In the genomic region with DNA sequence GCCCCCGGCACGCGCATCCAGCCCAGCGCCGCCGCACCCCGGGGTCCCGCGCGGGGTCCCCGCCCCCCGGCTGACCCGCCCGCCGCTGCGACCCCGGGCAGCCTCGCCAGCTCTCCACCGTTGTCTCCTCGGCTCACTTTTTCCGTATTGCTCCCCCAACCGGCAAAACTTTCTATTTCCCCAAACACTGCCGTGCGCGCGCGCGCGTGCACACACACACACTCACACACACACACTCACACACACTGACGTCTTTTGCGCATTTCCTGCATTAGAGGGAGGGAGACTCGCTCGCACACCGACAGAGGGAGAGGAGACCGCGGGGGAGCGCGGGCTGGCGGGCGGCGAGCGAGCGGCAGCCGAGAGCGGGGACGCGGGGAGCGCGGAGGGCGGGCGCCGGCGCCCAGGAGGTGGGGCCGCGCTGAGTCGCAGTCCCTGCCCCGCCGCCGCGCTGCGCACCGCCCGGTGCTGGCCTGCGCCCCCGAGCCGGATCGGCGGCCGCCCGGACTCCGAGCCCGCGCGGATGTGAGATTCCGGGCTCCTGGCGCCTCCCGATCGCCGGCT, we compare ENCODE assay signal across 1 cellular context.
TF ChIP-seq lines count a peak whose summit lies in the region.

No MANE protein-coding gene starts in this region.

TF ChIP-seq in HepG2, 621 proteins besides CTCF, POLR2A, EP300 and RAD21 (continued from another document and continues in another):
- TF ChIP-seq, protein P1, sequence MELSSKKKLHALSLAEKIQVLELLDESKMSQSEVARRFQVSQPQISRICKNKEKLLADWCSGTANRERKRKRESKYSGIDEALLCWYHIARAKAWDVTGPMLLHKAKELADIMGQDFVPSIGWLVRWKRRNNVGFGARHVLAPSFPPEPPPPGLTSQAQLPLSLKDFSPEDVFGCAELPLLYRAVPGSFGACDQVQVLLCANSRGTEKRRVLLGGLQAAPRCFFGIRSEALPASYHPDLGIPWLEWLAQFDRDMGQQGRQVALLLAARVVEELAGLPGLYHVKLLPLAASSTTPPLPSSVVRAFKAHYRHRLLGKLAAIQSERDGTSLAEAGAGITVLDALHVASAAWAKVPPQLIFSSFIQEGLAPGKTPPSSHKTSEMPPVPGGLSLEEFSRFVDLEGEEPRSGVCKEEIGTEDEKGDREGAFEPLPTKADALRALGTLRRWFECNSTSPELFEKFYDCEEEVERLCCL (CRISPR knock-in tag; IDR thresholded peaks at IDR 0.05; ENCODE audit: borderline replicate concordance), result no peak
- no peak for TF ChIP-seq ZSCAN29 (CRISPR knock-in tag; conservative IDR thresholded peaks at IDR 0.05)
- TF ChIP-seq, protein P2, sequence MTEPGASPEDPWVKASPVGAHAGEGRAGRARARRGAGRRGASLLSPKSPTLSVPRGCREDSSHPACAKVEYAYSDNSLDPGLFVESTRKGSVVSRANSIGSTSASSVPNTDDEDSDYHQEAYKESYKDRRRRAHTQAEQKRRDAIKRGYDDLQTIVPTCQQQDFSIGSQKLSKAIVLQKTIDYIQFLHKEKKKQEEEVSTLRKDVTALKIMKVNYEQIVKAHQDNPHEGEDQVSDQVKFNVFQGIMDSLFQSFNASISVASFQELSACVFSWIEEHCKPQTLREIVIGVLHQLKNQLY (CRISPR knock-in tag; IDR thresholded peaks at IDR 0.05), result no peak
- TF ChIP-seq, protein P3, sequence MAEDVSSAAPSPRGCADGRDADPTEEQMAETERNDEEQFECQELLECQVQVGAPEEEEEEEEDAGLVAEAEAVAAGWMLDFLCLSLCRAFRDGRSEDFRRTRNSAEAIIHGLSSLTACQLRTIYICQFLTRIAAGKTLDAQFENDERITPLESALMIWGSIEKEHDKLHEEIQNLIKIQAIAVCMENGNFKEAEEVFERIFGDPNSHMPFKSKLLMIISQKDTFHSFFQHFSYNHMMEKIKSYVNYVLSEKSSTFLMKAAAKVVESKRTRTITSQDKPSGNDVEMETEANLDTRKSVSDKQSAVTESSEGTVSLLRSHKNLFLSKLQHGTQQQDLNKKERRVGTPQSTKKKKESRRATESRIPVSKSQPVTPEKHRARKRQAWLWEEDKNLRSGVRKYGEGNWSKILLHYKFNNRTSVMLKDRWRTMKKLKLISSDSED (CRISPR knock-in tag; IDR thresholded peaks at IDR 0.05), result no peak
- TF ChIP-seq ZBTB38 (CRISPR knock-in tag; IDR thresholded peaks at IDR 0.05), result peak; percentile 64
- no peak for TF ChIP-seq GTF3A (CRISPR knock-in tag; conservative IDR thresholded peaks at IDR 0.05)
- TF ChIP-seq, protein P4, sequence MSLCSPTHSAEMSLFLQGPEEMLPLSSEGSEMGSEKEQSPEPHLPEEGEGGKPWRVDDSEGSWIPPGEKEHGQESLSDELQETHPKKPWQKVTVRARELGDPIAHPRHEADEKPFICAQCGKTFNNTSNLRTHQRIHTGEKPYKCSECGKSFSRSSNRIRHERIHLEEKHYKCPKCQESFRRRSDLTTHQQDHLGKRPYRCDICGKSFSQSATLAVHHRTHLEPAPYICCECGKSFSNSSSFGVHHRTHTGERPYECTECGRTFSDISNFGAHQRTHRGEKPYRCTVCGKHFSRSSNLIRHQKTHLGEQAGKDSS (CRISPR knock-in tag; IDR thresholded peaks at IDR 0.05; ENCODE audit: borderline replicate concordance, low read depth), result peak; percentile 96
- peak; percentile 49; the same call in 1 of the 2 replicates for TF ChIP-seq ZNF749 (CRISPR knock-in tag; IDR thresholded peaks at IDR 0.05; ENCODE audit: borderline replicate concordance)
- peak; percentile 53; the same call in 1 of the 2 replicates for TF ChIP-seq FOXA3 (CRISPR knock-in tag; IDR thresholded peaks at IDR 0.05)
- no peak; the same call in 1 of the 2 replicates for TF ChIP-seq CBFB (CRISPR knock-in tag; IDR thresholded peaks at IDR 0.05)
- no peak for TF ChIP-seq IKZF1 (IDR thresholded peaks at IDR 0.05)
- TF ChIP-seq ZNF570 (CRISPR knock-in tag; IDR thresholded peaks at IDR 0.05; ENCODE audit: borderline replicate concordance), result no peak
- TF ChIP-seq, protein P5, sequence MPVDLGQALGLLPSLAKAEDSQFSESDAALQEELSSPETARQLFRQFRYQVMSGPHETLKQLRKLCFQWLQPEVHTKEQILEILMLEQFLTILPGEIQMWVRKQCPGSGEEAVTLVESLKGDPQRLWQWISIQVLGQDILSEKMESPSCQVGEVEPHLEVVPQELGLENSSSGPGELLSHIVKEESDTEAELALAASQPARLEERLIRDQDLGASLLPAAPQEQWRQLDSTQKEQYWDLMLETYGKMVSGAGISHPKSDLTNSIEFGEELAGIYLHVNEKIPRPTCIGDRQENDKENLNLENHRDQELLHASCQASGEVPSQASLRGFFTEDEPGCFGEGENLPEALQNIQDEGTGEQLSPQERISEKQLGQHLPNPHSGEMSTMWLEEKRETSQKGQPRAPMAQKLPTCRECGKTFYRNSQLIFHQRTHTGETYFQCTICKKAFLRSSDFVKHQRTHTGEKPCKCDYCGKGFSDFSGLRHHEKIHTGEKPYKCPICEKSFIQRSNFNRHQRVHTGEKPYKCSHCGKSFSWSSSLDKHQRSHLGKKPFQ (CRISPR knock-in tag; IDR thresholded peaks at IDR 0.05; ENCODE audit: insufficient replicate concordance), result peak; percentile 31
- TF ChIP-seq, protein P6, sequence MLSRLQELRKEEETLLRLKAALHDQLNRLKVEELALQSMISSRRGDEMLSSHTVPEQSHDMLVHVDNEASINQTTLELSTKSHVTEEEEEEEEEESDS (CRISPR knock-in tag; IDR thresholded peaks at IDR 0.05; ENCODE audit: borderline replicate concordance), result no peak; the same call in 1 of the 2 replicates
- TF ChIP-seq, protein P7, sequence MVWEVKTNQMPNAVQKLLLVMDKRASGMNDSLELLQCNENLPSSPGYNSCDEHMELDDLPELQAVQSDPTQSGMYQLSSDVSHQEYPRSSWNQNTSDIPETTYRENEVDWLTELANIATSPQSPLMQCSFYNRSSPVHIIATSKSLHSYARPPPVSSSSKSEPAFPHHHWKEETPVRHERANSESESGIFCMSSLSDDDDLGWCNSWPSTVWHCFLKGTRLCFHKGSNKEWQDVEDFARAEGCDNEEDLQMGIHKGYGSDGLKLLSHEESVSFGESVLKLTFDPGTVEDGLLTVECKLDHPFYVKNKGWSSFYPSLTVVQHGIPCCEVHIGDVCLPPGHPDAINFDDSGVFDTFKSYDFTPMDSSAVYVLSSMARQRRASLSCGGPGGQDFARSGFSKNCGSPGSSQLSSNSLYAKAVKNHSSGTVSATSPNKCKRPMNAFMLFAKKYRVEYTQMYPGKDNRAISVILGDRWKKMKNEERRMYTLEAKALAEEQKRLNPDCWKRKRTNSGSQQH (CRISPR knock-in tag; IDR thresholded peaks at IDR 0.05; ENCODE audit: low read depth), result no peak
- TF ChIP-seq ZNF468 (CRISPR knock-in tag; IDR thresholded peaks at IDR 0.05), result no peak
- TF ChIP-seq KLF6 (CRISPR knock-in tag; IDR thresholded peaks at IDR 0.05), result 0 out of 2 replicates have a peak, but pooled peaks have one; percentile 62
- TF ChIP-seq TCF12 (IDR thresholded peaks at IDR 0.05), result no peak
- no peak for TF ChIP-seq TCF12 (CRISPR knock-in tag; IDR thresholded peaks at IDR 0.05)
- peak; percentile 52; the same call in 1 of the 2 replicates for TF ChIP-seq POGZ (CRISPR knock-in tag; IDR thresholded peaks at IDR 0.05)
- TF ChIP-seq, protein P8, sequence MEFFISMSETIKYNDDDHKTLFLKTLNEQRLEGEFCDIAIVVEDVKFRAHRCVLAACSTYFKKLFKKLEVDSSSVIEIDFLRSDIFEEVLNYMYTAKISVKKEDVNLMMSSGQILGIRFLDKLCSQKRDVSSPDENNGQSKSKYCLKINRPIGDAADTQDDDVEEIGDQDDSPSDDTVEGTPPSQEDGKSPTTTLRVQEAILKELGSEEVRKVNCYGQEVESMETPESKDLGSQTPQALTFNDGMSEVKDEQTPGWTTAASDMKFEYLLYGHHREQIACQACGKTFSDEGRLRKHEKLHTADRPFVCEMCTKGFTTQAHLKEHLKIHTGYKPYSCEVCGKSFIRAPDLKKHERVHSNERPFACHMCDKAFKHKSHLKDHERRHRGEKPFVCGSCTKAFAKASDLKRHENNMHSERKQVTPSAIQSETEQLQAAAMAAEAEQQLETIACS (CRISPR knock-in tag; IDR thresholded peaks at IDR 0.05), result peak; percentile 99
- peak; percentile 72 for TF ChIP-seq PTBP1 (IDR thresholded peaks at IDR 0.05; ENCODE audit: low read depth, low read length, poor library complexity, severe bottlenecking)
- no peak for TF ChIP-seq HNRNPL (IDR thresholded peaks at IDR 0.05; ENCODE audit: low read depth, low read length)
- no peak for TF ChIP-seq ZNF562 (CRISPR knock-in tag; IDR thresholded peaks at IDR 0.05; ENCODE audit: borderline replicate concordance)
- TF ChIP-seq, protein P9, sequence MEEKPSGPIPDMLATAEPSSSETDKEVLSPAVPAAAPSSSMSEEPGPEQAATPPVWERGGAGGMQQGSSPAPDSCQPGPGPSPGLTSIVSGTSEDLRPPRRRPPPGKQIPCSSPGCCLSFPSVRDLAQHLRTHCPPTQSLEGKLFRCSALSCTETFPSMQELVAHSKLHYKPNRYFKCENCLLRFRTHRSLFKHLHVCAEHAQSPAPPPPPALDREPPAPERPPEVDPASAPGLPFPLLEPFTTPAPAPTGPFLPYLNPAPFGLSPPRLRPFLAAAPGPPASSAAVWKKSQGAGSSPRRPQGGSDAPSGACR (CRISPR knock-in tag; IDR thresholded peaks at IDR 0.05), result no peak
- no peak for TF ChIP-seq ZNF766 (CRISPR knock-in tag; IDR thresholded peaks at IDR 0.05; ENCODE audit: borderline replicate concordance)
- TF ChIP-seq ZNF383 (CRISPR knock-in tag; IDR thresholded peaks at IDR 0.05; ENCODE audit: borderline replicate concordance), result no peak
- 0 out of 2 replicates have a peak, but pooled peaks have one; percentile 89 for TF ChIP-seq TOPORS (CRISPR knock-in tag; IDR thresholded peaks at IDR 0.05)
- TF ChIP-seq ZNF337 (CRISPR knock-in tag; IDR thresholded peaks at IDR 0.05; ENCODE audit: borderline replicate concordance, low read depth), result no peak
- TF ChIP-seq ERF (CRISPR knock-in tag; IDR thresholded peaks at IDR 0.05), result peak; percentile 49
- peak; percentile 67 for TF ChIP-seq ATF7 (IDR thresholded peaks at IDR 0.05)
- peak; percentile 83 for TF ChIP-seq ATF7 (CRISPR knock-in tag; IDR thresholded peaks at IDR 0.05)
- TF ChIP-seq, protein P10, sequence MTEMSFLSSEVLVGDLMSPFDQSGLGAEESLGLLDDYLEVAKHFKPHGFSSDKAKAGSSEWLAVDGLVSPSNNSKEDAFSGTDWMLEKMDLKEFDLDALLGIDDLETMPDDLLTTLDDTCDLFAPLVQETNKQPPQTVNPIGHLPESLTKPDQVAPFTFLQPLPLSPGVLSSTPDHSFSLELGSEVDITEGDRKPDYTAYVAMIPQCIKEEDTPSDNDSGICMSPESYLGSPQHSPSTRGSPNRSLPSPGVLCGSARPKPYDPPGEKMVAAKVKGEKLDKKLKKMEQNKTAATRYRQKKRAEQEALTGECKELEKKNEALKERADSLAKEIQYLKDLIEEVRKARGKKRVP (CRISPR knock-in tag; IDR thresholded peaks at IDR 0.05), result peak in 1 of 2 experiments; percentile 74; a peak in 2 of 4 replicates
- no peak for TF ChIP-seq ZNF567 (CRISPR knock-in tag; IDR thresholded peaks at IDR 0.05; ENCODE audit: borderline replicate concordance)
- TF ChIP-seq MAFF (IDR thresholded peaks at IDR 0.05; ENCODE audit: low read depth, low read length), result no peak
- 0 out of 2 replicates have a peak, but pooled peaks have one; percentile 45 for TF ChIP-seq ZNF343 (CRISPR knock-in tag; IDR thresholded peaks at IDR 0.05)
- TF ChIP-seq RFX5 (IDR thresholded peaks at IDR 0.05; ENCODE audit: low read depth, low read length), result 0 out of 2 replicates have a peak, but pooled peaks have one; percentile 33
- peak; percentile 5; the same call in 1 of the 2 replicates for TF ChIP-seq NCOR1 (IDR thresholded peaks at IDR 0.05; ENCODE audit: borderline replicate concordance, low read length)
- peak; percentile 42; the same call in 1 of the 2 replicates for TF ChIP-seq SOX5 (CRISPR knock-in tag; IDR thresholded peaks at IDR 0.05; ENCODE audit: borderline replicate concordance)
- peak; percentile 60; the same call in 1 of the 2 replicates for TF ChIP-seq ZNF772 (CRISPR knock-in tag; IDR thresholded peaks at IDR 0.05)
- no peak for TF ChIP-seq ZNF350 (CRISPR knock-in tag; IDR thresholded peaks at IDR 0.05; ENCODE audit: borderline replicate concordance, low read depth)
- TF ChIP-seq, protein P11, sequence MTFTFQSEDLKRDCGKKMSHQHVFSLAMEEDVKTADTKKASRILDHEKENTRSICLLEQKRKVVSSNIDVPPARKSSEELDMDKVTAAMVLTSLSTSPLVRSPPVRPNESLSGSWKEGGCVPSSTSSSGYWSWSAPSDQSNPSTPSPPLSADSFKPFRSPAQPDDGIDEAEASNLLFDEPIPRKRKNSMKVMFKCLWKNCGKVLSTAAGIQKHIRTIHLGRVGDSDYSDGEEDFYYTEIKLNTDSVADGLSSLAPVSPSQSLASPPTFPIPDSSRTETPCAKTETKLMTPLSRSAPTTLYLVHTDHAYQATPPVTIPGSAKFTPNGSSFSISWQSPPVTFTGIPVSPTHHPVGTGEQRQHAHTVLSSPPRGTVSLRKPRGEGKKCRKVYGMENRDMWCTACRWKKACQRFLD (CRISPR knock-in tag; IDR thresholded peaks at IDR 0.05; ENCODE audit: borderline replicate concordance), result no peak
- no peak for TF ChIP-seq ZNF496 (CRISPR knock-in tag; IDR thresholded peaks at IDR 0.05; ENCODE audit: insufficient replicate concordance)
- TF ChIP-seq KLF12 (CRISPR knock-in tag; IDR thresholded peaks at IDR 0.05; ENCODE audit: borderline replicate concordance), result no peak
- peak; percentile 33; the same call in 1 of the 2 replicates for TF ChIP-seq ZNF629 (CRISPR knock-in tag; conservative IDR thresholded peaks at IDR 0.05)
- TF ChIP-seq SAFB2 (CRISPR knock-in tag; IDR thresholded peaks at IDR 0.05; ENCODE audit: borderline replicate concordance, low read depth), result peak; percentile 56; the same call in 1 of the 2 replicates
- peak; percentile 45; the same call in 1 of the 2 replicates for TF ChIP-seq JDP2 (CRISPR knock-in tag; IDR thresholded peaks at IDR 0.05; ENCODE audit: borderline replicate concordance)
- peak; percentile 51 for TF ChIP-seq NR2C2 (CRISPR knock-in tag; IDR thresholded peaks at IDR 0.05; ENCODE audit: borderline replicate concordance)
- no peak; the same call in 1 of the 2 replicates for TF ChIP-seq MAZ (IDR thresholded peaks at IDR 0.05; ENCODE audit: borderline replicate concordance, low read depth, low read length)
- TF ChIP-seq MAZ (CRISPR knock-in tag; IDR thresholded peaks at IDR 0.05; ENCODE audit: low read depth), result peak; percentile 86
- TF ChIP-seq ZNF737 (CRISPR knock-in tag; IDR thresholded peaks at IDR 0.05; ENCODE audit: borderline replicate concordance), result no peak
- no peak for TF ChIP-seq NCOA1 (CRISPR knock-in tag; IDR thresholded peaks at IDR 0.05)
- TF ChIP-seq ZBTB21 (CRISPR knock-in tag; IDR thresholded peaks at IDR 0.05), result no peak
- TF ChIP-seq MEF2D (CRISPR knock-in tag; IDR thresholded peaks at IDR 0.05), result peak; percentile 46; the same call in 1 of the 2 replicates
- TF ChIP-seq ZNF7 (CRISPR knock-in tag; IDR thresholded peaks at IDR 0.05), result no peak
- TF ChIP-seq TAF1 (CRISPR knock-in tag; IDR thresholded peaks at IDR 0.05), result peak; percentile 50
- TF ChIP-seq ZKSCAN8 (CRISPR knock-in tag; IDR thresholded peaks at IDR 0.05; ENCODE audit: borderline replicate concordance), result 0 out of 2 replicates have a peak, but pooled peaks have one; percentile 28
- no peak for TF ChIP-seq EZH2 (conservative IDR thresholded peaks at IDR 0.05; ENCODE audit: low read depth, low read length)
- TF ChIP-seq EEA1 (CRISPR knock-in tag; IDR thresholded peaks at IDR 0.05; ENCODE audit: borderline replicate concordance), result no peak
- no peak for TF ChIP-seq BRD4 (CRISPR knock-in tag; IDR thresholded peaks at IDR 0.05)
